Comparison of ENCODE assay signal across 8 cellular contexts in the genomic region with DNA sequence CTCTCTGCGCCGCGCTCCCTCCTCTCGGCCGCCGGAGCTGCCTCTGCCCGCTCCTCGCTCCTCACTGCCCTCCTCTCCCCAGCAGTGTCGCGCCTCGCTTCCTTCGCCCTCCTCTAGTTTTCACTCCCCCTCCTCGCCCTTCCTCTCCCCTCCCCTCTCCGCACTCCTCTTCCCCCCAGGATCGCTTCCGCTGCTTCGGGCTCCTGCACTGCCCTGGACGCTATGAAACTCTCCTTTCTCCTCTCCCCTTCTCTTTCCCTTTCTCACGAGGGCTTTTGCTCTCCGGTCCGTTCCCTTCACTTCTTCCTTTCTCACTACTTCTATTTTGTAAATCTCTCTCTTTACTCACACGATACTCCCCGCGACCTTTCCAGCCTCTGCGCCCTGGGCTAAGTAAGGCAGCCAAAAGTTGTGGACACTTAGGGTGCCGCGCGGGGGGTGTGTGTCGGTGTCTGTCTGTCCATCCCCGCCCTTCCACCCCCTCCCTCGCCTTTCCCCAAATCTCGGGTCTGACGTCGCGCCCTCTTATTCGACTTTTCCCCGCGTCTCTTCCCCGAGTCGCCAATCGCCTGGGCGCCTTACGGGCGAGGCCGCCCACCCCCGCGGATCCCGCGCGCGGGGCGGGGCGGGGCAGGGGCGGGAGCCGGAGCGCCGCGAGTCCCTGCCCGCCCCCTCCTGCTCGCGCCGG. TPM values are rescaled to one million over a fixed set of nuclear protein-coding genes. Genes with fewer than 3 reads are reported as not detected.
DNase-seq lines count a peak whose midpoint lies in the region; ATAC-seq and TF ChIP-seq lines count a peak whose summit lies in the region.

Gene IRX3, minus strand, starts transcription at position 458 of the 688 bp plus-strand sequence. CDS start 737 bp downstream, outside the sequence.

- peaks cover 15 to 100% (median 98%) of the 10 kb centered on the region in 45 donors for H3K27me3 ChIP-seq in dorsolateral prefrontal cortex
- peaks cover 5 to 35% of the 10 kb centered on the region in 2 donors for H3K27me3 ChIP-seq in right lobe of liver
- peaks cover 98% of the 10 kb centered on the region for H3K27me3 ChIP-seq in thymus (ENCODE audit: control insufficient read depth, insufficient read depth)

- under 1% methylated on average over 43 of the region's 62 CpGs for WGBS in right lobe of liver (ENCODE audit: insufficient coverage, low coverage, low lambda C conversion rate, missing lambda C conversion rate)
- WGBS in thymus, result 1% methylated on average over 61 of the region's 62 CpGs

- peak within 1 kb of the TSS; percentile 81 for H3K27ac ChIP-seq in KOPT-K1 (ENCODE audit: low read depth, low read length, poor library complexity, severe bottlenecking)
- H3K27ac ChIP-seq in dorsolateral prefrontal cortex, result no peak within 1 kb of the TSS
- H3K27ac ChIP-seq in right lobe of liver, result peak within 1 kb of the TSS in 2 of 3 donors; percentile 13 to 37
- no peak within 1 kb of the TSS for H3K27ac ChIP-seq in thymus (ENCODE audit: low read depth)

- TF ChIP-seq CTCF in dorsolateral prefrontal cortex (IDR thresholded peaks at IDR 0.05 in 54 of 56, conservative IDR thresholded peaks at IDR 0.05 in 2 of 56; ENCODE audit: low read depth in 1 of 56, partially characterized antibody in 56 of 56) (no peak), right lobe of liver (IDR thresholded peaks at IDR 0.05) (no peak)

- ATAC-seq in right lobe of liver (peak; percentile 63 to 70 (median 68)), HG03108 (IDR thresholded peaks at IDR 0.05; ENCODE audit: unreplicated experiment) (no peak)

- H3K36me3 ChIP-seq in KOPT-K1 (ENCODE audit: insufficient read depth, low read length) (peaks cover 22% of the 10 kb centered on the region), right lobe of liver (no peaks in the 10 kb centered on the region), thymus (ENCODE audit: control insufficient read depth, insufficient read depth) (no peaks in the 10 kb centered on the region)

- intact Hi-C loops in dorsolateral prefrontal cortex (cut with DNase I) (loop anchor here in 1 of 2 donors (10.0 kb wide), 1 partner anchor 648 kb away; the partner anchor contains the start of gene IRX5), right lobe of liver (cut with DNase I) (loop anchor here (10.0 kb wide), 2 partner anchors 648 to 658 kb away; partner anchors contain the start of gene IRX5 (in 1 of the 2))

- peaks cover 0 to 52% (median 7%) of the 10 kb centered on the region in 4 donors for H3K4me1 ChIP-seq in right lobe of liver
- no peaks in the 10 kb centered on the region for H3K4me1 ChIP-seq in thymus (ENCODE audit: control insufficient read depth, insufficient read depth, low read length)

- H3K4me3 ChIP-seq in dorsolateral prefrontal cortex (peak within 1 kb of the TSS in 58 of 59 donors; percentile 17 to 72 (median 44)), right lobe of liver (peak within 1 kb of the TSS; percentile 37 to 53 (median 45)), thymus (ENCODE audit: low read length) (peak within 1 kb of the TSS; percentile 34)

- TF ChIP-seq POLR2A in right lobe of liver (IDR thresholded peaks at IDR 0.05), result no peak

- DNase-seq in D341Med (ENCODE audit: low spot score) (peak; percentile 61), SIG-M5 (lab: John Stamatoyannopoulos, UW) (peak; percentile 35), dorsolateral prefrontal cortex (no peak), right lobe of liver (peak; percentile 70 to 76 (median 75)), GM19238 (ENCODE audit: insufficient read length, low spot score) (no peak)

- H3K9me3 ChIP-seq in KOPT-K1 (ENCODE audit: insufficient read depth, low read length, poor library complexity, severe bottlenecking) (peaks cover 9% of the 10 kb centered on the region), right lobe of liver (no peaks in the 10 kb centered on the region), thymus (ENCODE audit: control insufficient read depth) (no peaks in the 10 kb centered on the region)

RNA-seq across cellular contexts. Expression of gene IRX3, which starts in this region (rescaled TPM):
- 1 to 10 TPM in 3 of 120 experiments, under 1 TPM in 27, not detected in 90; 0.16 to 2.1 (median 0.51) TPM for total RNA-seq in dorsolateral prefrontal cortex
- 1 to 10 TPM in 1 of 6 experiments, under 1 TPM in 5; 0.25 to 1.3 (median 0.61) TPM for total RNA-seq in right lobe of liver
- 4.3 TPM for polyA plus RNA-seq in thymus

Comparison
In these comparisons a context has a peak if more than half of its experiments do, and no peak if none do; other contexts are left out.
1. DNase-seq: peak in D341Med (single experiment), SIG-M5 (single experiment) and right lobe of liver (3 of 3); none in dorsolateral prefrontal cortex (0 of 10) and GM19238 (single experiment).
2. H3K27ac ChIP-seq: peak in KOPT-K1 (single experiment) and right lobe of liver (2 of 3); none in dorsolateral prefrontal cortex (0 of 59) and thymus (single experiment).
3. Peak in every context shown above with its lines, with median percentiles within 50 percentile points of each other: H3K4me3 ChIP-seq.